In genomic region chr22:24523873-24524272, GRCh38 we compare ENCODE assay signal across 22 cellular contexts. TPM values are rescaled to one million over a fixed set of nuclear protein-coding genes. Genes with fewer than 3 reads are reported as not detected.
DNase-seq lines count a peak whose midpoint lies in the region; FAIRE-seq and TF ChIP-seq lines count a peak whose summit lies in the region.
"Had no signal": no experiment of that assay in that cellular context is flagged by ENCODE, and none has a peak within 500 bp of the region (broad histone marks: within the 10 kb centered on the region; RNA-seq: fewer than 3 reads in every experiment).

No MANE protein-coding gene starts in this region.

- WGBS in mesenchymal stem cell, result 54% methylated on average over 2 of the region's 2 CpGs
- 93 to 94% methylated on average over 2 of the region's 2 CpGs for WGBS in endodermal cell (ENCODE audit: insufficient coverage in 1 of 2, insufficient read length in 1 of 2), 2 experiments

- H3K27ac Mint-ChIP-seq in endodermal cell, result no peak overlapping the region
- no peak overlapping the region for H3K27ac Mint-ChIP-seq in type B pancreatic cell
- H3K27ac Mint-ChIP-seq: activated naive CD4-positive, alpha-beta T cell treated with anti-CD3 and anti-CD28 coated beads for 36 hours had no signal

- H3K4me1 ChIP-seq in mesenchymal stem cell (ENCODE audit: control insufficient read depth, insufficient read depth, low read depth, low read length), result peaks cover 8% of the 10 kb centered on the region
- H3K4me1 ChIP-seq in endodermal cell (ENCODE audit: control insufficient read depth, insufficient read depth, low read length), result peaks cover 9% of the 10 kb centered on the region

- no peak overlapping the region for H2BK5ac ChIP-seq in mesenchymal stem cell (ENCODE audit: low read depth, low read length, poor library complexity, severe bottlenecking)

- H3K4me3 ChIP-seq in AG10803 (ENCODE audit: low read length) (no peak overlapping the region), bronchial epithelial cell (ENCODE audit: low read depth, low read length) (no peak overlapping the region), mesenchymal stem cell (ENCODE audit: insufficient read depth in 1 of 2, low read depth in 1 of 2, low read length in 2 of 2) (no peak overlapping the region), endodermal cell (ENCODE audit: low read length) (no peak overlapping the region)
- H3K4me3 ChIP-seq: cardiac muscle cell, left lung, PC-9, SJCRH30 had no signal

- H3K9me3 Mint-ChIP-seq in endodermal cell (no peaks in the 10 kb centered on the region), type B pancreatic cell (no peaks in the 10 kb centered on the region)
- H3K9me3 Mint-ChIP-seq: activated naive CD4-positive, alpha-beta T cell treated with anti-CD3 and anti-CD28 coated beads for 36 hours had no signal

- H3K36me3 Mint-ChIP-seq in endodermal cell (ENCODE audit: low read depth) (no peaks in the 10 kb centered on the region), type B pancreatic cell (no peaks in the 10 kb centered on the region)

- peak overlapping the region in 1 of 2 experiments; percentile 28 for H3K18ac ChIP-seq in mesenchymal stem cell (ENCODE audit: low read depth in 1 of 2, low read length in 2 of 2)

- TF ChIP-seq CTCF in AG10803 (conservative IDR thresholded peaks at IDR 0.05; ENCODE audit: low read length) (no peak), bronchial epithelial cell (IDR thresholded peaks at IDR 0.05; ENCODE audit: insufficient read depth, low read length, severe bottlenecking) (no peak), endodermal cell (conservative IDR thresholded peaks at IDR 0.05) (no peak), type B pancreatic cell (conservative IDR thresholded peaks at IDR 0.05) (no peak)

- H3K4me3 Mint-ChIP-seq in endodermal cell, result no peak overlapping the region
- H3K4me3 Mint-ChIP-seq in type B pancreatic cell, result no peak overlapping the region
- H3K4me3 Mint-ChIP-seq: activated naive CD4-positive, alpha-beta T cell treated with anti-CD3 and anti-CD28 coated beads for 36 hours had no signal

- H3K4me1 Mint-ChIP-seq in endodermal cell (peaks cover 9% of the 10 kb centered on the region), type B pancreatic cell (ENCODE audit: unreplicated experiment) (peaks cover 10% of the 10 kb centered on the region)

- no peak overlapping the region for H2AK5ac ChIP-seq in mesenchymal stem cell (ENCODE audit: low read length, severe bottlenecking)

- H3K4ac ChIP-seq in mesenchymal stem cell (ENCODE audit: low read depth in 1 of 2, low read length in 2 of 2), result no peak overlapping the region

- H4K91ac ChIP-seq in mesenchymal stem cell (ENCODE audit: low read length), result peak overlapping the region; percentile 2

- H2BK12ac ChIP-seq in mesenchymal stem cell (ENCODE audit: low read length in 2 of 2), result no peak overlapping the region

- H3K27ac ChIP-seq in mesenchymal stem cell (ENCODE audit: low read length, poor library complexity, severe bottlenecking) (no peak overlapping the region), substantia nigra (ENCODE audit: low read depth, low read length, poor library complexity, severe bottlenecking) (no peak overlapping the region), endodermal cell (ENCODE audit: low read depth, low read length) (no peak overlapping the region)
- H3K27ac ChIP-seq: cardiac muscle cell, left lung, PC-9, SJCRH30 had no signal

- no peaks in the 10 kb centered on the region for H3K9me3 ChIP-seq in mesenchymal stem cell (ENCODE audit: control insufficient read depth, low read length)
- no peaks in the 10 kb centered on the region for H3K9me3 ChIP-seq in endodermal cell (ENCODE audit: control insufficient read depth, low read length)
- H3K9me3 ChIP-seq: left lung, SJCRH30 had no signal

- H3K27me3 Mint-ChIP-seq in endodermal cell (ENCODE audit: insufficient read depth), result no peaks in the 10 kb centered on the region
- H3K27me3 Mint-ChIP-seq in type B pancreatic cell, result peaks cover 5% of the 10 kb centered on the region

- H2BK120ac ChIP-seq in mesenchymal stem cell (ENCODE audit: low read depth, low read length), result no peak overlapping the region

- H3K27me3 ChIP-seq in bronchial epithelial cell (ENCODE audit: control insufficient read depth, insufficient read depth, low read length) (no peaks in the 10 kb centered on the region), mesenchymal stem cell (ENCODE audit: control insufficient read depth in 1 of 2, insufficient read depth in 1 of 2, low read length in 2 of 2) (no peaks in the 10 kb centered on the region), endodermal cell (ENCODE audit: control insufficient read depth, insufficient read depth, low read length, poor library complexity, severe bottlenecking) (no peaks in the 10 kb centered on the region)
- H3K27me3 ChIP-seq: cardiac muscle cell, left lung, SJCRH30 had no signal

- DNase-seq in AG10803 (ENCODE audit: low read depth) (peak; percentile 67), HT1080 (ENCODE audit: low read depth) (peak; percentile 26), bronchial epithelial cell (ENCODE audit: low read depth) (peak; percentile 26), mesenchymal stem cell (peak; percentile 64), substantia nigra (lab: John Stamatoyannopoulos, UW) (no peak), 8988T (no peak), endodermal cell (no peak), type B pancreatic cell (ENCODE audit: extremely low spot score, unreplicated experiment) (no peak)
- DNase-seq: activated CD4-positive, alpha-beta T cell treated with anti-CD3 and anti-CD28 coated beads, Interleukin-2, amount 50 U/mL, for 48 hours; activated naive CD4-positive, alpha-beta T cell treated with anti-CD3 and anti-CD28 coated beads for 36 hours; activated T-cell treated with anti-CD3 and anti-CD28 coated beads for 4 hours; erythroblast; left lung; NCI-H1417; NCI-H2227 treated with DMSO at 0.1 percent for 48 hours; PC-9; SJCRH30; T-helper 2 cell had no signal

- H2AFZ ChIP-seq in mesenchymal stem cell (ENCODE audit: low read depth, low read length), result no peak overlapping the region
- H2AFZ ChIP-seq: PC-9 had no signal

- FAIRE-seq in bronchial epithelial cell (lab: Jason Lieb, UNC), result no peak

- H3K14ac ChIP-seq in mesenchymal stem cell (ENCODE audit: low read length in 2 of 2), result no peak overlapping the region

- no peaks in the 10 kb centered on the region for H3K79me1 ChIP-seq in mesenchymal stem cell (replicated peaks; ENCODE audit: low read length, poor library complexity, severe bottlenecking)

- H4K8ac ChIP-seq in mesenchymal stem cell (ENCODE audit: low read length), result no peak overlapping the region

- no peaks in the 10 kb centered on the region for H3K36me3 ChIP-seq in bronchial epithelial cell (ENCODE audit: control insufficient read depth, insufficient read depth, low read length)
- H3K36me3 ChIP-seq in mesenchymal stem cell (ENCODE audit: control insufficient read depth in 1 of 2, insufficient read depth in 2 of 2, low read depth in 1 of 2, low read length in 2 of 2), result no peaks in the 10 kb centered on the region
- H3K36me3 ChIP-seq in endodermal cell (ENCODE audit: control insufficient read depth, insufficient read depth, low read length), result no peaks in the 10 kb centered on the region
- H3K36me3 ChIP-seq: cardiac muscle cell, left lung, SJCRH30 had no signal

- H3K23ac ChIP-seq in mesenchymal stem cell (ENCODE audit: low read length in 2 of 2), result no peak overlapping the region

- H2BK15ac ChIP-seq in mesenchymal stem cell (ENCODE audit: low read depth, poor library complexity, severe bottlenecking), result no peak overlapping the region

- H3K9ac ChIP-seq in mesenchymal stem cell (ENCODE audit: low read length), result peak overlapping the region; percentile 1
- no peak overlapping the region for H3K9ac ChIP-seq in endodermal cell (ENCODE audit: extremely low read depth, low read length, poor library complexity, severe bottlenecking)

- H3K4me2 ChIP-seq in mesenchymal stem cell (ENCODE audit: low read length, poor library complexity, severe bottlenecking), result no peak overlapping the region
- H3K4me2 ChIP-seq: PC-9 had no signal

RNA-seq across cellular contexts. Expression of gene UPB1, which starts 28.7 kb away (rescaled TPM):
- total RNA-seq in HT1080 (2014; rRNA removed; shearing (Covaris generic)), result not detected in 2 replicates
- polyA plus RNA-seq in HT1080 (2015; cell fraction: cytosol; rRNA removed), result 0.05 and 0.15 TPM in 2 replicates
- polyA plus RNA-seq in HT1080 (2015; cell fraction: nucleus; rRNA removed), result 0.14 and 0.45 TPM in 2 replicates
- not detected in 2 replicates for total RNA-seq in bronchial epithelial cell
- 0.06 TPM for polyA plus RNA-seq in mesenchymal stem cell (2013, experiment 1 of 2)
- polyA plus RNA-seq in mesenchymal stem cell (2013, experiment 2 of 2), result 0.04 TPM
- under 1 TPM in 1 of 2 donors, not detected in 1; 0.40 TPM for total RNA-seq in endodermal cell
- polyA plus RNA-seq in endodermal cell (2013, experiment 1 of 2), result 0.14 TPM
- 0.33 TPM for polyA plus RNA-seq in endodermal cell (2013, experiment 2 of 2)
- 0.24 and 1.1 TPM in 2 replicates for total RNA-seq in type B pancreatic cell (ENCODE audit: low replicate concordance)
- total RNA-seq: Daoy, H4, renal cortical epithelial cell had no signal

RNA-seq across cellular contexts. Expression of gene GUCD1, which starts 31.1 kb away (rescaled TPM):
- total RNA-seq in HT1080 (2014; rRNA removed; shearing (Covaris generic)), result 167 and 172 TPM in 2 replicates
- 52.2 and 65.9 TPM in 2 replicates for polyA plus RNA-seq in HT1080 (2015; cell fraction: cytosol; rRNA removed)
- polyA plus RNA-seq in HT1080 (2015; cell fraction: nucleus; rRNA removed), result 37.3 and 39.5 TPM in 2 replicates
- total RNA-seq in bronchial epithelial cell (71.6 and 134 TPM in 2 replicates), endodermal cell (10 to 100 TPM; 64.7 to 73.6 TPM), type B pancreatic cell (ENCODE audit: low replicate concordance) (81.8 and 98.0 TPM in 2 replicates)
- 72.5 TPM for polyA plus RNA-seq in mesenchymal stem cell (2013, experiment 1 of 2)
- 69.0 TPM for polyA plus RNA-seq in mesenchymal stem cell (2013, experiment 2 of 2)
- polyA plus RNA-seq in endodermal cell (2013, experiment 1 of 2), result 38.1 TPM
- 44.2 TPM for polyA plus RNA-seq in endodermal cell (2013, experiment 2 of 2)

RNA-seq across cellular contexts. Expression of gene SNRPD3, which starts 31.9 kb away (rescaled TPM):
- total RNA-seq in HT1080 (2014; rRNA removed; shearing (Covaris generic)), result 278 and 339 TPM in 2 replicates
- polyA plus RNA-seq in HT1080 (2015; cell fraction: cytosol; rRNA removed), result 284 and 330 TPM in 2 replicates
- polyA plus RNA-seq in HT1080 (2015; cell fraction: nucleus; rRNA removed), result 122 and 135 TPM in 2 replicates
- 147 and 182 TPM in 2 replicates for total RNA-seq in bronchial epithelial cell
- polyA plus RNA-seq in mesenchymal stem cell (2013, experiment 1 of 2), result 65.6 TPM
- polyA plus RNA-seq in mesenchymal stem cell (2013, experiment 2 of 2), result 63.3 TPM
- total RNA-seq in endodermal cell, result 100 to 1,000 TPM; 158 to 180 TPM
- polyA plus RNA-seq in endodermal cell (2013, experiment 1 of 2), result 174 TPM
- polyA plus RNA-seq in endodermal cell (2013, experiment 2 of 2), result 166 TPM
- total RNA-seq in type B pancreatic cell (ENCODE audit: low replicate concordance), result 107 and 114 TPM in 2 replicates

Comparison
In these comparisons a context has a peak if more than half of its experiments do, and no peak if none do; other contexts are left out.
1. DNase-seq: peak in AG10803 (single experiment), HT1080 (single experiment), bronchial epithelial cell (single experiment) and mesenchymal stem cell (single experiment); none in substantia nigra (0 of 49), 8988T (single experiment), endodermal cell (single experiment) and type B pancreatic cell (single experiment).